Comparison of ENCODE assay signal across 20 cellular contexts in the genomic region with DNA sequence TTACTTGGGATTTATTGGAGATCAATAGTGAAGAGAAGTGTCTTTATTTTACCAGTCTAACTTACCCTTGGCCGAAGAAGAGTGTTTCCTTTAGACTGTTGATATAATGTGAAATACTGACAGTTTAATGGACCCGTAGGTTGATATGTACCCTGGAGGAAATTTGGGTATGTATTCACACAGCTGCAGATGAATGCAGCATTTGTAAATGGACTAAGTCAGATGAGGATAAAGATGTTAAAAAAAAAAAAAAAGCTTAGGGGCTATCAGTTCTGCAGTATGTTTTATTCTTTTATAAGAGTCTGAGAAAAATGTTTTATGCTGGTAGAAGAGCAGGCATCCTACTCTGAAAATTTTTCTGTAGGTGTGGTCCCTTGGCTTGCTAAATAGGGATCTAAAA. TPM values are rescaled to one million over a fixed set of nuclear protein-coding genes. Genes with fewer than 3 reads are reported as not detected.
A peak's percentile ranks its signal among the peaks of the same experiment; 100 is the strongest.
DNase-seq lines count a peak whose midpoint lies in the region; ATAC-seq, FAIRE-seq and TF ChIP-seq lines count a peak whose summit lies in the region.
"Had no signal": no experiment of that assay in that cellular context is flagged by ENCODE, and none has a peak within 500 bp of the region (broad histone marks: within the 10 kb centered on the region; RNA-seq: fewer than 3 reads in every experiment).

No MANE protein-coding gene starts in this region.

- no peaks in the 10 kb centered on the region for H3K9me3 Mint-ChIP-seq in activated T-helper 1 cell treated with anti-CD3 and anti-CD28 coated beads, Interleukin-12 subunit alpha, Interleukin-12 subunit beta, Interleukin-2, Interleukin-4 antibody, amounts not matched to agents 30 ng/mL and 10 ng/mL and 1 ng/mL, durations not matched to agents 14 hours and 24 hours and 36 hours
- H3K9me3 Mint-ChIP-seq in stimulated activated memory B cell treated with anti-CD40 and anti-IgM and Interleukin-4, amounts not matched to agents 10 μg/mL and 1 μg/mL and 100 μg/mL, for 72 hours = no peaks in the 10 kb centered on the region
- H3K9me3 Mint-ChIP-seq: activated naive CD4-positive, alpha-beta T cell treated with anti-CD3 and anti-CD28 coated beads for 36 hours had no signal

- POLR2A ChIA-PET in A549 (lab: Yijun Ruan, JAX) = no interaction called here

- WGBS in A549 (ENCODE audit: missing lambda C conversion rate) = 84% methylated on average over 2 of the region's 2 CpGs
- 90 to 100% methylated on average over 1 to 2 of the region's 2 CpGs for WGBS in mesodermal cell (ENCODE audit: insufficient coverage in 2 of 2), 2 experiments
- 42% methylated on average over 2 of the region's 2 CpGs for WGBS in prostate gland

- H3K27me3 ChIP-seq in HUES6 (ENCODE audit: control insufficient read depth, insufficient read depth, low read length) (no peaks in the 10 kb centered on the region), prostate gland (replicated peaks; ENCODE audit: insufficient read depth) (no peaks in the 10 kb centered on the region)
- H3K27me3 ChIP-seq: ascending aorta, colonic mucosa, left lung, sigmoid colon, stomach, upper lobe of right lung had no signal

- ATAC-seq in A549 = no peak
- no peak for ATAC-seq in stimulated activated memory B cell treated with anti-CD40 and anti-IgM and Interleukin-4, amounts not matched to agents 10 μg/mL and 1 μg/mL and 100 μg/mL, for 72 hours
- ATAC-seq: left lung, upper lobe of right lung had no signal

- H3K9me3 ChIP-seq in A549 (no peaks in the 10 kb centered on the region), HUES6 (ENCODE audit: control insufficient read depth, insufficient read depth, low read depth, low read length) (no peaks in the 10 kb centered on the region), mesodermal cell (ENCODE audit: control insufficient read depth, low read length) (no peaks in the 10 kb centered on the region), prostate gland (no peaks in the 10 kb centered on the region)
- H3K9me3 ChIP-seq: ascending aorta, colonic mucosa, left lung, sigmoid colon, stomach, upper lobe of right lung had no signal

- no peak overlapping the region for H3K27ac Mint-ChIP-seq in activated T-helper 1 cell treated with anti-CD3 and anti-CD28 coated beads, Interleukin-12 subunit alpha, Interleukin-12 subunit beta, Interleukin-2, Interleukin-4 antibody, amounts not matched to agents 30 ng/mL and 10 ng/mL and 1 ng/mL, durations not matched to agents 14 hours and 24 hours and 36 hours
- no peak overlapping the region for H3K27ac Mint-ChIP-seq in stimulated activated memory B cell treated with anti-CD40 and anti-IgM and Interleukin-4, amounts not matched to agents 10 μg/mL and 1 μg/mL and 100 μg/mL, for 72 hours
- H3K27ac Mint-ChIP-seq: activated naive CD4-positive, alpha-beta T cell treated with anti-CD3 and anti-CD28 coated beads for 36 hours had no signal

- H3K4me3 Mint-ChIP-seq in activated T-helper 1 cell treated with anti-CD3 and anti-CD28 coated beads, Interleukin-12 subunit alpha, Interleukin-12 subunit beta, Interleukin-2, Interleukin-4 antibody, amounts not matched to agents 30 ng/mL and 10 ng/mL and 1 ng/mL, durations not matched to agents 14 hours and 24 hours and 36 hours = peak overlapping the region; percentile 73
- no peak overlapping the region for H3K4me3 Mint-ChIP-seq in stimulated activated memory B cell treated with anti-CD40 and anti-IgM and Interleukin-4, amounts not matched to agents 10 μg/mL and 1 μg/mL and 100 μg/mL, for 72 hours
- H3K4me3 Mint-ChIP-seq: activated naive CD4-positive, alpha-beta T cell treated with anti-CD3 and anti-CD28 coated beads for 36 hours had no signal

- H3K4me3 ChIP-seq in A549 (no peak overlapping the region), HUES6 (ENCODE audit: low read depth, low read length) (peak overlapping the region; percentile 95; the same call in 1 of the 2 replicates), mesodermal cell (ENCODE audit: extremely low read depth, insufficient read depth, low read length, poor library complexity, severe bottlenecking) (peak overlapping the region; percentile 99), prostate gland (no peak overlapping the region)
- H3K4me3 ChIP-seq: ascending aorta, colonic mucosa, left lung, sigmoid colon, upper lobe of right lung had no signal

- intact Hi-C loops in activated T-helper 1 cell treated with anti-CD3 and anti-CD28 coated beads, Interleukin-12 subunit alpha, Interleukin-12 subunit beta, Interleukin-2, Interleukin-4 antibody, amounts not matched to agents 30 ng/mL and 10 ng/mL and 1 ng/mL, durations not matched to agents 14 hours and 24 hours and 36 hours (cut with micrococcal nuclease) = loop anchor here (2.0 kb wide), 1 partner anchor 163 kb away; no protein-coding TSS in a partner anchor
- intact Hi-C loops in prostate gland (cut with DNase I) = no loop called here

- no peak for TF ChIP-seq EP300 in A549 (IDR thresholded peaks at IDR 0.05)

- H3K4me2 ChIP-seq in A549 = peak overlapping the region; percentile 75

- TF ChIP-seq CTCF in A549 (IDR thresholded peaks at IDR 0.05) (no peak), prostate gland (IDR thresholded peaks at IDR 0.05) (no peak)

- H3K27ac ChIP-seq in A549 (no peak overlapping the region), HUES6 (ENCODE audit: low read depth, low read length) (no peak overlapping the region), mesodermal cell (ENCODE audit: low read depth, low read length, severe bottlenecking) (no peak overlapping the region), prostate gland (no peak overlapping the region)
- H3K27ac ChIP-seq: ascending aorta, colonic mucosa, epithelial cell of prostate, left lung, RWPE1, upper lobe of right lung had no signal

- no peak overlapping the region for H3K9ac ChIP-seq in HUES6 (ENCODE audit: low read length)

- H3K36me3 ChIP-seq in HUES6 (ENCODE audit: control insufficient read depth, insufficient read depth, low read length) (peaks cover 41% of the 10 kb centered on the region), mesodermal cell (ENCODE audit: control insufficient read depth, insufficient read depth, low read length) (peaks cover 56% of the 10 kb centered on the region), prostate gland (peaks cover 0 to 6% of the 10 kb centered on the region in 2 donors)
- H3K36me3 ChIP-seq: colonic mucosa had no signal

- no peak for DNase-seq in A549 (ENCODE audit: low read depth in 1 of 2, low spot score in 1 of 2)
- no peak for DNase-seq in activated T-helper 1 cell treated with anti-CD3 and anti-CD28 coated beads, Interleukin-12 subunit alpha, Interleukin-12 subunit beta, Interleukin-2, Interleukin-4 antibody, amounts not matched to agents 30 ng/mL and 10 ng/mL and 1 ng/mL, durations not matched to agents 14 hours and 24 hours and 36 hours (ENCODE audit: low spot score)
- no peak for DNase-seq in kidney glomerular epithelial cell (lab: John Stamatoyannopoulos, UW)
- no peak for DNase-seq in prostate gland (ENCODE audit: low spot score)
- no peak for DNase-seq in activated gamma-delta T cell (lab: John Stamatoyannopoulos, UW)
- DNase-seq: activated naive CD4-positive, alpha-beta T cell treated with anti-CD3 and anti-CD28 coated beads for 36 hours; colonic mucosa; EL; KG1; left lung; sigmoid colon; stimulated activated CD4-positive, alpha-beta T cell treated with anti-CD3 and anti-CD28 coated beads, Interleukin-2, amount 100 ng/mL, for 24 hours; stomach; upper lobe of right lung had no signal

- H3K4me1 ChIP-seq in A549 = peaks cover 21% of the 10 kb centered on the region
- H3K4me1 ChIP-seq in HUES6 (ENCODE audit: control insufficient read depth, insufficient read depth, low read length) = peaks cover 35% of the 10 kb centered on the region
- H3K4me1 ChIP-seq in mesodermal cell (ENCODE audit: control insufficient read depth, insufficient read depth, low read length, poor library complexity, severe bottlenecking) = peaks cover 25% of the 10 kb centered on the region
- H3K4me1 ChIP-seq in prostate gland (replicated peaks) = no peaks in the 10 kb centered on the region

- FAIRE-seq in A549 (lab: Jason Lieb, UNC) = no peak

- peaks cover 58% of the 10 kb centered on the region for H3K4me1 Mint-ChIP-seq in activated T-helper 1 cell treated with anti-CD3 and anti-CD28 coated beads, Interleukin-12 subunit alpha, Interleukin-12 subunit beta, Interleukin-2, Interleukin-4 antibody, amounts not matched to agents 30 ng/mL and 10 ng/mL and 1 ng/mL, durations not matched to agents 14 hours and 24 hours and 36 hours (ENCODE audit: low read depth)
- H3K4me1 Mint-ChIP-seq in stimulated activated memory B cell treated with anti-CD40 and anti-IgM and Interleukin-4, amounts not matched to agents 10 μg/mL and 1 μg/mL and 100 μg/mL, for 72 hours = peaks cover 28% of the 10 kb centered on the region

- TF ChIP-seq POLR2A in A549 (IDR thresholded peaks at IDR 0.05; ENCODE audit: low read length) (no peak), prostate gland (IDR thresholded peaks at IDR 0.05) (no peak)

- no peaks in the 10 kb centered on the region for H3K27me3 Mint-ChIP-seq in activated T-helper 1 cell treated with anti-CD3 and anti-CD28 coated beads, Interleukin-12 subunit alpha, Interleukin-12 subunit beta, Interleukin-2, Interleukin-4 antibody, amounts not matched to agents 30 ng/mL and 10 ng/mL and 1 ng/mL, durations not matched to agents 14 hours and 24 hours and 36 hours (ENCODE audit: insufficient read depth)
- no peaks in the 10 kb centered on the region for H3K27me3 Mint-ChIP-seq in stimulated activated memory B cell treated with anti-CD40 and anti-IgM and Interleukin-4, amounts not matched to agents 10 μg/mL and 1 μg/mL and 100 μg/mL, for 72 hours

- peaks cover 43% of the 10 kb centered on the region for H3K36me3 Mint-ChIP-seq in activated T-helper 1 cell treated with anti-CD3 and anti-CD28 coated beads, Interleukin-12 subunit alpha, Interleukin-12 subunit beta, Interleukin-2, Interleukin-4 antibody, amounts not matched to agents 30 ng/mL and 10 ng/mL and 1 ng/mL, durations not matched to agents 14 hours and 24 hours and 36 hours (ENCODE audit: low read depth)
- peaks cover 31% of the 10 kb centered on the region for H3K36me3 Mint-ChIP-seq in stimulated activated memory B cell treated with anti-CD40 and anti-IgM and Interleukin-4, amounts not matched to agents 10 μg/mL and 1 μg/mL and 100 μg/mL, for 72 hours

- no peak for TF ChIP-seq RAD21 in A549 (conservative IDR thresholded peaks at IDR 0.05 in 1 of 2, IDR thresholded peaks at IDR 0.05 in 1 of 2)

- CTCF ChIA-PET in A549 (lab: Yijun Ruan, JAX) = interaction anchor here (0.6 kb wide), 1 partner anchor 363 kb away, joined by 4 read pairs; no protein-coding TSS in a partner anchor

RNA-seq across cellular contexts. Expression of a gene that starts 2.7 kb away (rescaled TPM):
- polyA plus RNA-seq in A549 (2011; rRNA removed) (215 and 226 TPM in 2 replicates), A549 (2017; fragmentation: RNase III; extraction: RNeasy Plus Mini Kit Qiagen cat#74134 plus additional on column Dnase treatment) (192 to 218 TPM (median 214 TPM) in 3 replicates)
- polyA plus RNA-seq in A549 (2012; cell fraction: cytosol; rRNA removed) = 175 and 229 TPM in 2 replicates
- polyA plus RNA-seq in A549 (2012; cell fraction: nucleus; rRNA removed) = 74.8 and 117 TPM in 2 replicates
- polyA minus RNA-seq in A549 (2011; rRNA and poly(A)+ RNA removed) = 22.4 and 22.6 TPM in 2 replicates
- total RNA-seq in activated T-helper 1 cell treated with anti-CD3 and anti-CD28 coated beads, Interleukin-12 subunit alpha, Interleukin-12 subunit beta, Interleukin-2, Interleukin-4 antibody, amounts not matched to agents 30 ng/mL and 10 ng/mL and 1 ng/mL, durations not matched to agents 14 hours and 24 hours and 36 hours = 109 and 111 TPM in 2 replicates
- polyA plus RNA-seq in mesodermal cell (2013, experiment 1 of 2) = 152 TPM
- polyA plus RNA-seq in mesodermal cell (2013, experiment 2 of 2) = 175 TPM
- 100 to 1,000 TPM in 1 of 2 donors, 10 to 100 TPM in 1; 90.6 to 151 TPM for total RNA-seq in prostate gland

RNA-seq across cellular contexts. Expression of a gene that starts 41.5 kb away (rescaled TPM):
- polyA plus RNA-seq in A549 (2011; rRNA removed) = 41.2 and 52.2 TPM in 2 replicates
- polyA plus RNA-seq in A549 (2012; cell fraction: cytosol; rRNA removed) = 12.2 and 13.5 TPM in 2 replicates
- polyA plus RNA-seq in A549 (2012; cell fraction: nucleus; rRNA removed) = 5.0 and 5.5 TPM in 2 replicates
- 31.6 to 36.2 TPM (median 33.6 TPM) in 3 replicates for polyA plus RNA-seq in A549 (2017; fragmentation: RNase III; extraction: RNeasy Plus Mini Kit Qiagen cat#74134 plus additional on column Dnase treatment)
- 50.8 and 57.6 TPM in 2 replicates for polyA minus RNA-seq in A549 (2011; rRNA and poly(A)+ RNA removed)
- 34.4 and 38.8 TPM in 2 replicates for total RNA-seq in activated T-helper 1 cell treated with anti-CD3 and anti-CD28 coated beads, Interleukin-12 subunit alpha, Interleukin-12 subunit beta, Interleukin-2, Interleukin-4 antibody, amounts not matched to agents 30 ng/mL and 10 ng/mL and 1 ng/mL, durations not matched to agents 14 hours and 24 hours and 36 hours
- 43.4 TPM for polyA plus RNA-seq in mesodermal cell (2013, experiment 1 of 2)
- polyA plus RNA-seq in mesodermal cell (2013, experiment 2 of 2) = 62.9 TPM
- 10 to 100 TPM; 23.7 to 27.3 TPM for total RNA-seq in prostate gland

RNA-seq across cellular contexts. Expression of a gene that starts 41.6 kb away (rescaled TPM):
- 7.7 and 9.3 TPM in 2 replicates for polyA plus RNA-seq in A549 (2011; rRNA removed)
- 8.7 and 9.1 TPM in 2 replicates for polyA plus RNA-seq in A549 (2012; cell fraction: cytosol; rRNA removed)
- 7.9 and 12.2 TPM in 2 replicates for polyA plus RNA-seq in A549 (2012; cell fraction: nucleus; rRNA removed)
- polyA plus RNA-seq in A549 (2017; fragmentation: RNase III; extraction: RNeasy Plus Mini Kit Qiagen cat#74134 plus additional on column Dnase treatment) = 4.4 to 6.2 TPM (median 6.0 TPM) in 3 replicates
- polyA minus RNA-seq in A549 (2011; rRNA and poly(A)+ RNA removed) = 11.6 and 12.6 TPM in 2 replicates
- total RNA-seq in activated T-helper 1 cell treated with anti-CD3 and anti-CD28 coated beads, Interleukin-12 subunit alpha, Interleukin-12 subunit beta, Interleukin-2, Interleukin-4 antibody, amounts not matched to agents 30 ng/mL and 10 ng/mL and 1 ng/mL, durations not matched to agents 14 hours and 24 hours and 36 hours = 7.7 and 9.3 TPM in 2 replicates
- polyA plus RNA-seq in mesodermal cell (2013, experiment 1 of 2) = 3.9 TPM
- polyA plus RNA-seq in mesodermal cell (2013, experiment 2 of 2) = 4.7 TPM
- total RNA-seq in prostate gland = 10 to 100 TPM; 14.4 to 15.3 TPM

Comparison
In these comparisons a context has a peak if more than half of its experiments do, and no peak if none do; other contexts are left out.
1. H3K4me3 ChIP-seq: peak in HUES6 (single experiment) and mesodermal cell (single experiment); none in A549 (single experiment) and prostate gland (0 of 2).